Comparison of ENCODE assay signal across 12 cellular contexts in the genomic region with DNA sequence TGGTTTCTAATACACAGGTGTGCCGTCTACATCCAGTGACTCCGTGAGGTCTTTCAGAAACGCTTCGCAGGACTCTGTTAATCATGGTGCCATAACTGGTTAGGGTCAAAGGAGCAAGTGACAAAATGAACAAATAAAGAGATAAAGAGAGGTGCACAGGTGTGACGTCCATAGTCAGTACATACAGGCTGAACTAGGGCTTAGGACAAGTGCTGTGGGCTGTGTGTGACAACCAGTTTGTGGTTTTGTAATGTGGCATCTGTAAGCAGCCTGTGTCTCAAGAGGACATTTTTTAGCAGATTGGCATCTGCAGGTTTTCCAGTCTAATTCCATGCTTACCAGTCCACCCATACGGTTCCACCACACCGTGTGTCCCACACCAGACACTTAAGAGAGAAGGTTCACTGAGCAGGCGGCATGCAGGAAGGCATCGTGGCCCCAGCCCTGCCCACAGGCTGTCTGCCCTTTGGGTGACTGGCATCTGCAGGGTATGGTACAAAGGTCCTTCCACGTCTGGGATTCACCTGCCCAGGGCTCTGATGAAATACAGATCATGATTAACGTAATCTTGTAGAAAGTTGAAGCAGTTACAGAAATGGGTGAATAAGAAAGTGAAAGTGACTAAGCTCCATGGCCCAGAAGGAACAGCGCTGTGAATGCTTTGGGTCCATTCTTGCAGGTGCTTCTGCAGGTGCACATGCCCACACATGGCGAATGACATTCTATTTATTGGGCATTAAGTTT. TPM values are rescaled to one million over a fixed set of nuclear protein-coding genes. Genes with fewer than 3 reads are reported as not detected.
DNase-seq lines count a peak whose midpoint lies in the region; ATAC-seq and TF ChIP-seq lines count a peak whose summit lies in the region.
"Had no signal": no experiment of that assay in that cellular context is flagged by ENCODE, and none has a peak within 500 bp of the region (broad histone marks: within the 10 kb centered on the region; RNA-seq: fewer than 3 reads in every experiment).

No MANE protein-coding gene starts in this region.

- no peaks in the 10 kb centered on the region for H3K23me2 ChIP-seq in H9 (ENCODE audit: insufficient read length, low read depth, low read length, poor library complexity, severe bottlenecking)

- peaks cover 36% of the 10 kb centered on the region for H3K36me3 Mint-ChIP-seq in CD8-positive, alpha-beta T cell
- H3K36me3 Mint-ChIP-seq in H9 (ENCODE audit: insufficient read depth in 1 of 3, low read depth in 3 of 3), result peaks cover 31 to 46% (median 32%) of the 10 kb centered on the region in 3 experiments

- H3K36me3 ChIP-seq in CD8-positive, alpha-beta T cell (ENCODE audit: insufficient read depth, low read length), result peaks cover 4% of the 10 kb centered on the region
- peaks cover 0 to 26% (median 0%) of the 10 kb centered on the region in 3 donors for H3K36me3 ChIP-seq in Peyer's patch
- H3K36me3 ChIP-seq in suprapubic skin, result peaks cover 65% of the 10 kb centered on the region

- H3K79me1 ChIP-seq in H9 (ENCODE audit: insufficient read depth, low read depth, low read length, poor library complexity, severe bottlenecking), result no peaks in the 10 kb centered on the region

- no peak overlapping the region for H2BK120ac ChIP-seq in H9 (ENCODE audit: low read depth, low read length, poor library complexity, severe bottlenecking)

- no peak overlapping the region for H4K91ac ChIP-seq in H9 (ENCODE audit: insufficient read length, low read depth, low read length)

- H3K27ac Mint-ChIP-seq in CD8-positive, alpha-beta T cell, result peak overlapping the region; percentile 35
- no peak overlapping the region for H3K27ac Mint-ChIP-seq in H9
- H3K27ac Mint-ChIP-seq: progenitor cell of endocrine pancreas had no signal

- intact Hi-C loops in CD8-positive, alpha-beta T cell (cut with DNase I, micrococcal nuclease), result no loop called here
- intact Hi-C loops in posterior vena cava (cut with DNase I), result no loop called here

- H3K9me3 ChIP-seq in CD8-positive, alpha-beta T cell (ENCODE audit: low read length), result no peaks in the 10 kb centered on the region
- H3K9me3 ChIP-seq in Peyer's patch (no peaks in the 10 kb centered on the region), H9 (ENCODE audit: control insufficient read depth, low read depth, low read length) (no peaks in the 10 kb centered on the region), suprapubic skin (no peaks in the 10 kb centered on the region)
- H3K9me3 ChIP-seq: SJSA1 had no signal

- H3T11ph ChIP-seq in H9 (ENCODE audit: low read length), result no peak overlapping the region

- no peak for DNase-seq in CD8-positive, alpha-beta T cell
- DNase-seq in Peyer's patch (peak; percentile 58 to 84 (median 76)), H9 (no peak), suprapubic skin (ENCODE audit: low spot score in 2 of 2) (no peak), posterior vena cava (ENCODE audit: low spot score) (no peak), HUDEP-2 (lab: John Stamatoyannopoulos, UW; ENCODE audit: unreplicated experiment in 76 of 76) (no peak)
- DNase-seq: amygdala, heart left ventricle had no signal

- H2AFZ ChIP-seq in H9 (ENCODE audit: low read length), result no peak overlapping the region

- no peak for TF ChIP-seq EP300 in suprapubic skin (IDR thresholded peaks at IDR 0.05)

- no peak overlapping the region for H2BK5ac ChIP-seq in H9 (ENCODE audit: insufficient read length, low read length)

- no CpG with 5 or more reads among the region's 13 CpGs for WGBS in H9 (ENCODE audit: extremely low coverage, insufficient read length, low lambda C conversion rate)
- 92% methylated on average over 13 of the region's 13 CpGs for WGBS in suprapubic skin

- H3K79me2 ChIP-seq in H9 (ENCODE audit: insufficient read depth, low read length), result no peaks in the 10 kb centered on the region

- POLR2A ChIA-PET in CD8-positive, alpha-beta T cell (lab: Charles Lee), result no interaction called here

- CTCF ChIA-PET in CD8-positive, alpha-beta T cell (lab: Charles Lee), result no interaction called here

- no peaks in the 10 kb centered on the region for H3K27me3 Mint-ChIP-seq in CD8-positive, alpha-beta T cell (ENCODE audit: low read depth)
- no peaks in the 10 kb centered on the region for H3K27me3 Mint-ChIP-seq in H9 (ENCODE audit: low read depth)
- H3K27me3 Mint-ChIP-seq: progenitor cell of endocrine pancreas had no signal

- no peaks in the 10 kb centered on the region for H3K27me3 ChIP-seq in CD8-positive, alpha-beta T cell (ENCODE audit: insufficient read depth, low read length)
- H3K27me3 ChIP-seq in Peyer's patch (no peaks in the 10 kb centered on the region), H9 (ENCODE audit: insufficient read depth, low read length) (no peaks in the 10 kb centered on the region), suprapubic skin (no peaks in the 10 kb centered on the region)
- H3K27me3 ChIP-seq: heart left ventricle, SJSA1 had no signal

- H3K4me3 Mint-ChIP-seq in CD8-positive, alpha-beta T cell, result peak overlapping the region; percentile 27
- H3K4me3 Mint-ChIP-seq in H9, result no peak overlapping the region

- peaks cover 12% of the 10 kb centered on the region for H3K9me3 Mint-ChIP-seq in CD8-positive, alpha-beta T cell
- H3K9me3 Mint-ChIP-seq in H9, result peaks cover 0 to 2% of the 10 kb centered on the region in 2 experiments; a peak in 1 of 5 replicates

- H3K9ac ChIP-seq in H9 (ENCODE audit: extremely low read depth, insufficient read length, low read length), result no peak overlapping the region

- H2BK12ac ChIP-seq in H9 (ENCODE audit: insufficient read length, low read depth, low read length), result no peak overlapping the region

- no peak overlapping the region for H3K4me2 ChIP-seq in H9 (ENCODE audit: insufficient read depth, insufficient read length, low read length)

- no peak for TF ChIP-seq POLR2A in Peyer's patch (IDR thresholded peaks at IDR 0.05)
- no peak for TF ChIP-seq POLR2A in suprapubic skin (IDR thresholded peaks at IDR 0.05)

- H2BK20ac ChIP-seq in H9 (ENCODE audit: low read depth, low read length, poor library complexity, severe bottlenecking), result no peak overlapping the region

- H3K4me1 Mint-ChIP-seq in CD8-positive, alpha-beta T cell (ENCODE audit: low read depth), result peaks cover 3% of the 10 kb centered on the region
- H3K4me1 Mint-ChIP-seq in H9, result no peaks in the 10 kb centered on the region; a peak in 1 of 4 replicates

- no peak overlapping the region for H2AK5ac ChIP-seq in H9 (ENCODE audit: insufficient read length, low read length)

- TF ChIP-seq CTCF in CD8-positive, alpha-beta T cell (IDR thresholded peaks at IDR 0.05), result no peak
- no peak for TF ChIP-seq CTCF in Peyer's patch (IDR thresholded peaks at IDR 0.05)
- no peak for TF ChIP-seq CTCF in H9 (conservative IDR thresholded peaks at IDR 0.05)
- TF ChIP-seq CTCF in suprapubic skin (IDR thresholded peaks at IDR 0.05), result no peak

- no peak overlapping the region for H3K4ac ChIP-seq in H9 (ENCODE audit: low read depth, low read length)

- no peak overlapping the region for H3K18ac ChIP-seq in H9 (ENCODE audit: insufficient read length, low read depth, low read length)

- H4K20me1 ChIP-seq in H9 (ENCODE audit: control insufficient read depth, insufficient read depth, insufficient read length), result no peaks in the 10 kb centered on the region

- H4K5ac ChIP-seq in H9 (ENCODE audit: insufficient read length, low read depth, low read length), result no peak overlapping the region

- no peak overlapping the region for H4K8ac ChIP-seq in H9 (replicated peaks; ENCODE audit: insufficient read length, low read depth, low read length)

- no peak overlapping the region for H3K27ac ChIP-seq in CD8-positive, alpha-beta T cell (ENCODE audit: low read depth, low read length)
- H3K27ac ChIP-seq in Peyer's patch, result peak overlapping the region; percentile 0 to 75 (median 68)
- H3K27ac ChIP-seq in H9 (ENCODE audit: insufficient read length, low read depth, low read length), result no peak overlapping the region
- no peak overlapping the region for H3K27ac ChIP-seq in suprapubic skin
- H3K27ac ChIP-seq: heart left ventricle, SJSA1 had no signal

- no peaks in the 10 kb centered on the region for H3K4me1 ChIP-seq in CD8-positive, alpha-beta T cell (ENCODE audit: insufficient read depth, low read length)
- no peaks in the 10 kb centered on the region for H3K4me1 ChIP-seq in Peyer's patch
- no peaks in the 10 kb centered on the region; the same call in 1 of the 2 replicates for H3K4me1 ChIP-seq in H9 (ENCODE audit: insufficient read depth, low read length)
- H3K4me1 ChIP-seq in suprapubic skin, result no peaks in the 10 kb centered on the region
- H3K4me1 ChIP-seq: heart left ventricle, SJSA1 had no signal

- H3K14ac ChIP-seq in H9 (ENCODE audit: insufficient read depth, low read length), result no peak overlapping the region

- no peak overlapping the region for H2BK15ac ChIP-seq in H9 (ENCODE audit: low read depth, low read length)

- ATAC-seq in CD8-positive, alpha-beta T cell, result no peak
- ATAC-seq in GM19025 (IDR thresholded peaks at IDR 0.05; ENCODE audit: low read depth, unreplicated experiment) (peak; percentile 70), HG02884 (IDR thresholded peaks at IDR 0.05; ENCODE audit: unreplicated experiment) (peak; percentile 89)
- ATAC-seq: heart left ventricle had no signal

- no peak overlapping the region for H3K23ac ChIP-seq in H9 (ENCODE audit: insufficient read length, low read depth, low read length)

- H3K56ac ChIP-seq in H9 (ENCODE audit: insufficient read length, low read depth, low read length), result no peak overlapping the region

- no peak overlapping the region for H3K4me3 ChIP-seq in CD8-positive, alpha-beta T cell (ENCODE audit: low read depth, low read length)
- H3K4me3 ChIP-seq in Peyer's patch (peak overlapping the region in 2 of 4 donors; percentile 2 to 26), suprapubic skin (no peak overlapping the region)
- H3K4me3 ChIP-seq: heart left ventricle, SJSA1 had no signal

RNA-seq across cellular contexts. Expression of a gene that starts 26.9 kb away (rescaled TPM):
- total RNA-seq in CD8-positive, alpha-beta T cell, result 1 to 10 TPM; 2.1 to 2.8 TPM
- total RNA-seq in Peyer's patch (10 to 100 TPM in 3 of 4 donors, 1 to 10 TPM in 1; 5.8 to 16.9 (median 13.1) TPM), H9 (2021) (29.9 and 31.3 TPM in 2 replicates), suprapubic skin (10 to 100 TPM; 62.7 to 86.8 (median 74.8) TPM), posterior vena cava (1 to 10 TPM; 4.0 to 4.2 TPM)

RNA-seq across cellular contexts. Expression of a gene that starts 27.3 kb away (rescaled TPM):
- 10 to 100 TPM; 69.6 to 74.3 TPM for total RNA-seq in CD8-positive, alpha-beta T cell
- total RNA-seq in Peyer's patch (100 to 1,000 TPM in 1 of 4 donors, 10 to 100 TPM in 3; 27.5 to 134 (median 55.8) TPM), H9 (2021) (115 and 116 TPM in 2 replicates), suprapubic skin (10 to 100 TPM; 48.8 to 90.8 (median 56.4) TPM), posterior vena cava (10 to 100 TPM; 31.6 to 35.2 TPM)

RNA-seq across cellular contexts. Expression of a gene that starts 53.1 kb away (rescaled TPM):
- total RNA-seq in CD8-positive, alpha-beta T cell, result 10 to 100 TPM; 39.9 to 42.6 TPM
- total RNA-seq in Peyer's patch (10 to 100 TPM; 28.0 to 71.8 (median 44.5) TPM), H9 (2021) (25.6 and 25.7 TPM in 2 replicates), suprapubic skin (10 to 100 TPM; 36.4 to 67.3 (median 42.4) TPM), posterior vena cava (10 to 100 TPM; 20.8 to 24.3 TPM)

Comparison
In these comparisons a context has a peak if more than half of its experiments do, and no peak if none do; other contexts are left out.
1. DNase-seq: peak in Peyer's patch (3 of 3); none in CD8-positive, alpha-beta T cell (0 of 7), H9 (single experiment), suprapubic skin (0 of 2), posterior vena cava (single experiment) and HUDEP-2 (0 of 76).
2. H3K27ac ChIP-seq: peak in Peyer's patch (4 of 4); none in CD8-positive, alpha-beta T cell (single experiment), H9 (single experiment) and suprapubic skin (single experiment).